ENCODE assay signal across 20 cellular contexts in the genomic region with DNA sequence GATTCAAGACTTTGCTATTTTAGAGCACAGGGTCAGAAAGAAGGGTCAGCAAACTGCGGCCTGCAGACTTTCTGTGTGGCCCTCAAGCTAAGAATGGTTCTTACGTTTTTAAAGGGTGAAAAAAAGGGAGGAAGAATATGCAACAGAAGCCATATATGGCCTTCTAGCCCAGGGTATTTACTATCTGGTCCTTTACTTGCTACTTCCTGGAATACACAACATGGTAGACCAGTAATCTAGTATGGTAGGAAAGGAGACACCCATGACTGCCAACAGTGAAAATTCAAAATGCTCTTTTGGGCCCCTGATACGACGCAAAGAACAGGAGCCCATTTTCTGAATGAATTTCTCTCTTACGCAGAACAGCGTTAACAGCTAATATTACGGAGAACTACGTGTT.
"Had no signal": no experiment of that assay in that cellular context is flagged by ENCODE, and none has a peak within 500 bp of the region (broad histone marks: within the 10 kb centered on the region; RNA-seq: fewer than 3 reads in every experiment).

No MANE protein-coding gene starts in this region.

- H3K27me3 ChIP-seq: adrenal gland, breast epithelium, pancreas, sigmoid colon, SJCRH30, spleen had no signal

- H3K27ac Mint-ChIP-seq: activated CD8-positive, alpha-beta memory T cell treated with anti-CD3 and anti-CD28 coated beads, Interleukin-2, amount 10 ng/mL, durations not matched to agents 7 days and 5 days; activated T-helper 2 cell treated with anti-CD3 and anti-CD28 coated beads, Interferon-gamma antibody, Interleukin-2, Interleukin-4, amounts not matched to agents 10 μg/mL and 5 μg/mL and 100 μg/mL, durations not matched to agents 14 hours and 24 hours and 36 hours; dendritic cell treated with granulocyte-macrophage colony-stimulating factor and Interleukin-4, amounts not matched to agents 40 ng/mL and 50 ng/mL, for 4 days had no signal

- H3K4me1 Mint-ChIP-seq: stimulated activated naive B cell treated with anti-CD40 and anti-IgM and Interleukin-4, amounts not matched to agents 10 μg/mL and 1 μg/mL and 100 μg/mL, for 72 hours had no signal

- H3K4me3 Mint-ChIP-seq: activated CD4-positive, alpha-beta memory T cell treated with anti-CD3 and anti-CD28 coated beads, Interleukin-2, amount 10 ng/mL, durations not matched to agents 7 days and 5 days; activated CD8-positive, alpha-beta memory T cell treated with anti-CD3 and anti-CD28 coated beads, Interleukin-2, amount 10 ng/mL, durations not matched to agents 7 days and 5 days; dendritic cell treated with granulocyte-macrophage colony-stimulating factor and Interleukin-4, amounts not matched to agents 40 ng/mL and 50 ng/mL, for 4 days; stimulated activated naive B cell treated with anti-CD40 and anti-IgM and Interleukin-4, amounts not matched to agents 10 μg/mL and 1 μg/mL and 100 μg/mL, for 72 hours had no signal

- H3K9me3 Mint-ChIP-seq: activated CD4-positive, alpha-beta memory T cell treated with anti-CD3 and anti-CD28 coated beads, Interleukin-2, amount 10 ng/mL, durations not matched to agents 7 days and 5 days; dendritic cell treated with granulocyte-macrophage colony-stimulating factor and Interleukin-4, amounts not matched to agents 40 ng/mL and 50 ng/mL, for 4 days; stimulated activated naive B cell treated with anti-CD40 and anti-IgM and Interleukin-4, amounts not matched to agents 10 μg/mL and 1 μg/mL and 100 μg/mL, for 72 hours had no signal

- ATAC-seq: activated CD8-positive, alpha-beta memory T cell treated with anti-CD3 and anti-CD28 coated beads, Interleukin-2, amount 10 ng/mL, durations not matched to agents 7 days and 5 days; pancreas; stimulated activated naive B cell treated with anti-CD40 and anti-IgM and Interleukin-4, amounts not matched to agents 10 μg/mL and 1 μg/mL and 100 μg/mL, for 72 hours had no signal

- H3K27me3 Mint-ChIP-seq: activated CD4-positive, alpha-beta memory T cell treated with anti-CD3 and anti-CD28 coated beads, Interleukin-2, amount 10 ng/mL, durations not matched to agents 7 days and 5 days; activated CD8-positive, alpha-beta memory T cell treated with anti-CD3 and anti-CD28 coated beads, Interleukin-2, amount 10 ng/mL, durations not matched to agents 7 days and 5 days; dendritic cell treated with granulocyte-macrophage colony-stimulating factor and Interleukin-4, amounts not matched to agents 40 ng/mL and 50 ng/mL, for 4 days; stimulated activated naive B cell treated with anti-CD40 and anti-IgM and Interleukin-4, amounts not matched to agents 10 μg/mL and 1 μg/mL and 100 μg/mL, for 72 hours had no signal

- H3K4me1 ChIP-seq: adrenal gland, breast epithelium, pancreas, spleen had no signal

- H3K27ac ChIP-seq: adrenal gland, breast epithelium, pancreas, SJCRH30, VCaP had no signal

- H3K9me3 ChIP-seq: adrenal gland, breast epithelium, pancreas, sigmoid colon, SJCRH30, spleen had no signal

- DNase-seq: activated CD4-positive, alpha-beta memory T cell treated with anti-CD3 and anti-CD28 coated beads, Interleukin-2, amount 10 ng/mL, durations not matched to agents 7 days and 5 days; activated CD4-positive, alpha-beta T cell treated with anti-CD3 and anti-CD28 coated beads for 1 hour; activated CD8-positive, alpha-beta memory T cell treated with anti-CD3 and anti-CD28 coated beads, Interleukin-2, amount 10 ng/mL, durations not matched to agents 7 days and 5 days; activated naive CD4-positive, alpha-beta T cell treated with Interleukin-2 at 50 U/mL for 16 hours; adrenal gland; effector CD8-positive, alpha-beta T cell; glutamatergic neuron; hippocampal formation; midbrain; pancreas; sigmoid colon; SJCRH30; spleen; stimulated activated CD4-positive, alpha-beta T cell treated with anti-CD3 and anti-CD28 coated beads, Interleukin-4, amount 100 ng/mL, for 4 hours; stimulated activated naive B cell treated with anti-CD40 and anti-IgM and Interleukin-4, amounts not matched to agents 10 μg/mL and 1 μg/mL and 100 μg/mL, for 72 hours; T-helper 2 cell had no signal

- H3K4me3 ChIP-seq: adrenal gland, breast epithelium, pancreas, sigmoid colon, SJCRH30, spleen had no signal
